2 cellular contexts compared by ENCODE assay signal in the genomic region with DNA sequence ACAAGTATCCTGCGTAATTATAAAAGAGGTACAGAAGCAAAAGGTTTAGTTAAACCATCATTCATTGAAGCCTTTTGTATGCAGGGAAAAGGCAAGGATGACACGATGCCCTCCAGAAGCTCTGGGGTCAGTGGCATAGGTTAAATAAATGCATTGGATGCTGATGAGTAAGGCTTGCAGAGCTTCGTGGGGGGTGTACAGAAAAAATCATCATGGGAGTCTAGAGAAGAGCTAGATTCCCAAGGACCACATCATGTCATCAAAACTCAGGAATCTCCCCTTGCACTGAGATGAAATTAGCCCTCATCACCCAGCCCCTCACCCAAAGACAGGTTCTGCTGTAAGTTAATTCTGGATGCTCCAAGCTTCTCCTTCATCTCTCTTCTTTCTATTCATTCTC.
TF ChIP-seq lines count a peak whose summit lies in the region.

No MANE protein-coding gene starts in this region.

TF ChIP-seq in SK-N-SH, 30 proteins besides CTCF, POLR2A, EP300 and RAD21:
- TF ChIP-seq PBX3 (IDR thresholded peaks at IDR 0.05) (no peak), SIN3A (IDR thresholded peaks at IDR 0.05; ENCODE audit: borderline replicate concordance, low read depth, low read length) (no peak), ZBTB33 (IDR thresholded peaks at IDR 0.05; ENCODE audit: borderline replicate concordance, low read depth) (no peak), NRF1 (IDR thresholded peaks at IDR 0.05; ENCODE audit: low read depth, low read length) (no peak), ELF1 (IDR thresholded peaks at IDR 0.05) (no peak)

TF ChIP-seq in SK-N-SH treated with all-trans-retinoic acid at 6 μM for 48 hours, 23 proteins besides CTCF, POLR2A, EP300 and RAD21:
- TF ChIP-seq ESRRG (CRISPR knock-in tag; IDR thresholded peaks at IDR 0.05) (no peak), ZNF8 (CRISPR knock-in tag; IDR thresholded peaks at IDR 0.05) (no peak), TCF4 (CRISPR knock-in tag; IDR thresholded peaks at IDR 0.05; ENCODE audit: borderline replicate concordance) (no peak), PPARA (CRISPR knock-in tag; IDR thresholded peaks at IDR 0.05; ENCODE audit: borderline replicate concordance) (no peak), ZNF70 (CRISPR knock-in tag; IDR thresholded peaks at IDR 0.05) (no peak), TOX (CRISPR knock-in tag; IDR thresholded peaks at IDR 0.05; ENCODE audit: borderline replicate concordance) (no peak), PATZ1 (CRISPR knock-in tag; IDR thresholded peaks at IDR 0.05; ENCODE audit: borderline replicate concordance) (no peak)
- TF ChIP-seq, protein P1, sequence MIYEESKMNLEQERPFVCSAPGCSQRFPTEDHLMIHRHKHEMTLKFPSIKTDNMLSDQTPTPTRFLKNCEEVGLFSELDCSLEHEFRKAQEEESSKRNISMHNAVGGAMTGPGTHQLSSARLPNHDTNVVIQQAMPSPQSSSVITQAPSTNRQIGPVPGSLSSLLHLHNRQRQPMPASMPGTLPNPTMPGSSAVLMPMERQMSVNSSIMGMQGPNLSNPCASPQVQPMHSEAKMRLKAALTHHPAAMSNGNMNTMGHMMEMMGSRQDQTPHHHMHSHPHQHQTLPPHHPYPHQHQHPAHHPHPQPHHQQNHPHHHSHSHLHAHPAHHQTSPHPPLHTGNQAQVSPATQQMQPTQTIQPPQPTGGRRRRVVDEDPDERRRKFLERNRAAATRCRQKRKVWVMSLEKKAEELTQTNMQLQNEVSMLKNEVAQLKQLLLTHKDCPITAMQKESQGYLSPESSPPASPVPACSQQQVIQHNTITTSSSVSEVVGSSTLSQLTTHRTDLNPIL (CRISPR knock-in tag; IDR thresholded peaks at IDR 0.05; ENCODE audit: low read depth) = no peak
